8 cellular contexts compared by ENCODE assay signal in genomic region chr15:43132830-43133428, GRCh38. TPM values are rescaled to one million over a fixed set of nuclear protein-coding genes. Genes with fewer than 3 reads are reported as not detected.
DNase-seq lines count a peak whose midpoint lies in the region; ATAC-seq and TF ChIP-seq lines count a peak whose summit lies in the region.

No MANE protein-coding gene starts in this region.

- POLR2A ChIA-PET in GM10248 (lab: Yijun Ruan, JAX), result no interaction called here

- H3K9ac ChIP-seq in fibroblast of lung (ENCODE audit: insufficient read depth, low read length), result peak overlapping the region; percentile 85
- H3K9ac ChIP-seq in parathyroid adenoma, result no peak overlapping the region

- H3K4me3 ChIP-seq in GM06990 (replicated peaks; ENCODE audit: low read depth, low read length) (peak overlapping the region; percentile 78), SJCRH30 (peak overlapping the region; percentile 65), fibroblast of lung (replicated peaks in 1 of 4; ENCODE audit: control extremely low read depth in 1 of 4, insufficient read depth in 1 of 4, low read depth in 3 of 4, low read length in 4 of 4) (peak overlapping the region; percentile 72 to 91 (median 88)), parathyroid adenoma (ENCODE audit: low read depth, low read length) (peak overlapping the region; percentile 70)

- TF ChIP-seq CTCF in GM06990 (IDR thresholded peaks at IDR 0.05; ENCODE audit: insufficient read depth, low read length, poor library complexity, severe bottlenecking) (no peak), fibroblast of lung (conservative IDR thresholded peaks at IDR 0.05 in 1 of 2, IDR thresholded peaks at IDR 0.05 in 1 of 2; ENCODE audit: low read depth in 1 of 2, low read length in 2 of 2) (no peak), parathyroid adenoma (IDR thresholded peaks at IDR 0.05) (no peak), GM10248 (IDR thresholded peaks at IDR 0.05; ENCODE audit: control extremely low read depth, extremely low read depth, low read depth, missing control alignments) (no peak)

- H2AFZ ChIP-seq in fibroblast of lung (ENCODE audit: low read length), result peak overlapping the region; percentile 98
- peak overlapping the region; percentile 95 for H2AFZ ChIP-seq in parathyroid adenoma

- H3K36me3 ChIP-seq in GM06990 (ENCODE audit: control insufficient read depth, insufficient read depth, low read length) (peaks cover 6% of the 10 kb centered on the region), SJCRH30 (no peaks in the 10 kb centered on the region), fibroblast of lung (ENCODE audit: control insufficient read depth, insufficient read depth, low read length) (peaks cover 2% of the 10 kb centered on the region), parathyroid adenoma (ENCODE audit: control insufficient read depth, insufficient read depth, low read length) (no peaks in the 10 kb centered on the region)

- H3K27me3 ChIP-seq in GM06990 (replicated peaks; ENCODE audit: control insufficient read depth, insufficient read depth, low read length) (no peaks in the 10 kb centered on the region), SJCRH30 (no peaks in the 10 kb centered on the region), fibroblast of lung (ENCODE audit: control insufficient read depth, insufficient read depth, low read length) (no peaks in the 10 kb centered on the region), parathyroid adenoma (ENCODE audit: control insufficient read depth, insufficient read depth, low read length) (no peaks in the 10 kb centered on the region)

- peaks cover 5% of the 10 kb centered on the region for H3K79me2 ChIP-seq in fibroblast of lung (ENCODE audit: control insufficient read depth, insufficient read depth, low read length)
- no peaks in the 10 kb centered on the region for H3K79me2 ChIP-seq in parathyroid adenoma

- CTCF ChIA-PET in GM10248 (lab: Yijun Ruan, JAX), result interaction anchor here (1.3 to 2.1 kb wide), 2 partner anchors 10 to 26 kb away, joined by 3 to 4 read pairs; no protein-coding TSS in a partner anchor

- H3K27ac ChIP-seq in SJCRH30, result no peak overlapping the region
- peak overlapping the region; percentile 77 for H3K27ac ChIP-seq in fibroblast of lung (ENCODE audit: insufficient read depth, low read length)
- H3K27ac ChIP-seq in parathyroid adenoma, result peak overlapping the region; percentile 77

- H3K9me3 ChIP-seq in SJCRH30 (replicated peaks), result peaks cover 6% of the 10 kb centered on the region; the same call in 1 of the 2 replicates
- no peaks in the 10 kb centered on the region for H3K9me3 ChIP-seq in fibroblast of lung (ENCODE audit: control insufficient read depth, insufficient read depth, low read depth, low read length)
- no peaks in the 10 kb centered on the region for H3K9me3 ChIP-seq in parathyroid adenoma (ENCODE audit: control insufficient read depth, low read length)

- no peak for ATAC-seq in GM21619 (IDR thresholded peaks at IDR 0.05; ENCODE audit: unreplicated experiment)

- H4K20me1 ChIP-seq in fibroblast of lung (ENCODE audit: control insufficient read depth, extremely low read depth, insufficient read depth, low read length), result no peaks in the 10 kb centered on the region

- H3K4me1 ChIP-seq in SJCRH30 (no peaks in the 10 kb centered on the region), fibroblast of lung (ENCODE audit: control insufficient read depth, extremely low read depth, insufficient read depth, low read length) (peaks cover 7% of the 10 kb centered on the region), parathyroid adenoma (no peaks in the 10 kb centered on the region)

- H3K4me2 ChIP-seq in fibroblast of lung (ENCODE audit: extremely low read depth, insufficient read depth, low read length), result peak overlapping the region; percentile 92
- H3K4me2 ChIP-seq in parathyroid adenoma (ENCODE audit: low read length), result peak overlapping the region; percentile 87

- DNase-seq in GM06990 (ENCODE audit: extremely low read depth, insufficient read length), result no peak
- no peak for DNase-seq in SJCRH30
- DNase-seq in fibroblast of lung (ENCODE audit: low read depth in 2 of 2), result no peak
- DNase-seq in GM10248 (ENCODE audit: extremely low spot score), result no peak
- DNase-seq in effector CD8-positive, alpha-beta T cell (lab: John Stamatoyannopoulos, UW), result no peak
- DNase-seq in activated CD4-positive, alpha-beta T cell treated with anti-CD3 and anti-CD28 coated beads for 1 hour, result no peak

RNA-seq across cellular contexts. Expression of gene TMEM62, which starts 0.5 kb away (rescaled TPM):
- 3.0 and 3.1 TPM in 2 replicates for total RNA-seq in SJCRH30 (2014; rRNA removed; shearing (Covaris generic))
- total RNA-seq in fibroblast of lung, result 11.8 and 20.8 TPM in 2 replicates
- 8.0 and 10.7 TPM in 2 replicates for polyA plus RNA-seq in fibroblast of lung
- 7.5 and 9.2 TPM in 2 replicates for polyA plus RNA-seq in fibroblast of lung (2012)
- 0.31 and 1.6 TPM in 2 replicates for polyA minus RNA-seq in fibroblast of lung (ENCODE audit: low replicate concordance)

RNA-seq across cellular contexts. Expression of gene UBR1, which starts 27.1 kb away (rescaled TPM):
- 25.1 and 27.5 TPM in 2 replicates for total RNA-seq in SJCRH30 (2014; rRNA removed; shearing (Covaris generic))
- total RNA-seq in fibroblast of lung, result 32.6 and 45.6 TPM in 2 replicates
- 14.0 and 18.2 TPM in 2 replicates for polyA plus RNA-seq in fibroblast of lung
- 10.5 and 11.9 TPM in 2 replicates for polyA plus RNA-seq in fibroblast of lung (2012)
- 7.0 and 9.9 TPM in 2 replicates for polyA minus RNA-seq in fibroblast of lung (ENCODE audit: low replicate concordance)

RNA-seq across cellular contexts. Expression of gene CCNDBP1, which starts 52.3 kb away (rescaled TPM):
- total RNA-seq in SJCRH30 (2014; rRNA removed; shearing (Covaris generic)), result 25.6 and 30.6 TPM in 2 replicates
- total RNA-seq in fibroblast of lung, result 48.0 and 78.4 TPM in 2 replicates
- 80.2 and 101 TPM in 2 replicates for polyA plus RNA-seq in fibroblast of lung
- 63.7 and 66.1 TPM in 2 replicates for polyA plus RNA-seq in fibroblast of lung (2012)
- polyA minus RNA-seq in fibroblast of lung (ENCODE audit: low replicate concordance), result 12.7 and 18.5 TPM in 2 replicates
